1 cellular context compared by ENCODE assay signal in the genomic region with DNA sequence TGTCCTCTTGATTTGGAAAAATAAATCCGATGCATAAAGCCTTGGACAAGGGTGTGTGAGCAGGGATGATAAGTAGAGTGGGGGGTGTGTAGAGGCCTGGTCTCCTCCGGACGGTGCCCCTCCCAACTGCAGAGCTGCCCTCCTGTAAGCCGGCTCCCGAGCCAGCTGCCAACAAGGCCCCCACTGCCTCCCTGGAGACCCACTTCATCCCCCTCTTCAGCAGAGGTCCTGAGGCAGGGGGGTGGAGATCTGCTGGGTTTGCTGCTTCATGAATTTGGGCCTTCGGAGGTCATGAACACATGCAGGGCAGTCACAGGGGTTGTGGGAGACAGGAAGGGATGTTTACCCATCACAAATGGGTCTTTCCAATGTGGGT.
TF ChIP-seq lines count a peak whose summit lies in the region.

No MANE protein-coding gene starts in this region.

TF ChIP-seq in K562, 482 proteins besides CTCF, POLR2A, EP300 and RAD21 (continued from another document):
- TF ChIP-seq HNRNPLL (IDR thresholded peaks at IDR 0.05; ENCODE audit: low read depth, low read length, poor library complexity, severe bottlenecking) (no peak), MYBL2 (IDR thresholded peaks at IDR 0.05; ENCODE audit: low read depth) (no peak), MYBL2 (CRISPR knock-in tag; IDR thresholded peaks at IDR 0.05; ENCODE audit: borderline replicate concordance) (no peak), ZNF184 (CRISPR knock-in tag; IDR thresholded peaks at IDR 0.05) (no peak), POLR2AphosphoS5 (IDR thresholded peaks at IDR 0.05; ENCODE audit: control insufficient read depth, insufficient read depth, low read depth, low read length) (peak; percentile 20; the same call in 1 of the 2 replicates)
